Comparison of ENCODE assay signal across 1 cellular context in genomic region chr16:81607805-81608514, GRCh38.
TF ChIP-seq lines count a peak whose summit lies in the region.

No MANE protein-coding gene starts in this region.

TF ChIP-seq in A549, 52 proteins besides CTCF, POLR2A, EP300 and RAD21 (continued from another document):
- TF ChIP-seq ZSCAN20 (CRISPR knock-in tag; IDR thresholded peaks at IDR 0.05) (no peak), SREBF2 (IDR thresholded peaks at IDR 0.05) (no peak)
TF ChIP-seq in A549: peak in this region for 0.
